Comparison of ENCODE assay signal across 14 cellular contexts in the genomic region with DNA sequence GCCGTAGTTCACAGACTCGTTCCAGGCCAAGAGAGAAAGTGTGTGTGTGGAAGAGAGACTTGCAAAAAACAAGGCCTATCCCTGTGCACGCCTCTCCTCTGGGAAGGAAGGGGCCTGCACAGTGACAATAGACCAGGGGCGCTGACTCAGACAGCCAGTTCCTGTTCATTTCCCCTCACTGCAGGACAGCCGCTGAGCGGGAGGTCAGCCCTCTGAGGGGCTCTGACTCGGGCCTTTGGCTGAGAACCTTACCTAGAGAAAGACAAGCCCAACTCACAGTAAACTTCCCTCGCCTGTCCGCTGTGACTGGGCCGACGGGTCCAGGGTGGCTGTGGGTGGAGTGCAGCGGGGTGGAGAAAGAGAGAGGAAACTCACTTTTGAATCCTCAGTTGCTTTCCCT. TPM values are rescaled to one million over a fixed set of nuclear protein-coding genes. Genes with fewer than 3 reads are reported as not detected.
DNase-seq lines count a peak whose midpoint lies in the region; ATAC-seq and TF ChIP-seq lines count a peak whose summit lies in the region.
"Had no signal": no experiment of that assay in that cellular context is flagged by ENCODE, and none has a peak within 500 bp of the region (broad histone marks: within the 10 kb centered on the region; RNA-seq: fewer than 3 reads in every experiment).

No MANE protein-coding gene starts in this region.

- H3K4me1 Mint-ChIP-seq in mesothelial cell of epicardium: peaks cover 47% of the 10 kb centered on the region
- peaks cover 11 to 13% of the 10 kb centered on the region in 2 donors for H3K4me1 Mint-ChIP-seq in immature natural killer cell

- H3K4me3 ChIP-seq in gastroesophageal sphincter (peak overlapping the region in 1 of 2 donors; percentile 32), upper lobe of right lung (peak overlapping the region; percentile 14)

- H3K9me3 Mint-ChIP-seq in mesothelial cell of epicardium (peaks cover 16% of the 10 kb centered on the region), immature natural killer cell (no peaks in the 10 kb centered on the region)
- H3K9me3 Mint-ChIP-seq: CD8-positive, alpha-beta T cell; natural killer cell treated with Interleukin-12 subunit alpha and Interleukin-12 subunit beta and Interleukin-15 and Interleukin-18, amount 100 ng/mL, for 72 hours had no signal

- no peak for TF ChIP-seq CTCF in gastroesophageal sphincter (IDR thresholded peaks at IDR 0.05)
- no peak for TF ChIP-seq CTCF in mesothelial cell of epicardium (IDR thresholded peaks at IDR 0.05; ENCODE audit: unreplicated experiment)
- no peak for TF ChIP-seq CTCF in upper lobe of right lung (IDR thresholded peaks at IDR 0.05)

- H3K27me3 Mint-ChIP-seq in mesothelial cell of epicardium (ENCODE audit: low read depth) (no peaks in the 10 kb centered on the region), immature natural killer cell (ENCODE audit: low read depth in 3 of 3) (peaks cover 6 to 14% (median 7%) of the 10 kb centered on the region in 3 donors)

- intact Hi-C loops in Right ventricle myocardium inferior (cut with DNase I): loop anchor here (2.0 kb wide), 1 partner anchor 41 kb away; no protein-coding TSS in a partner anchor
- intact Hi-C loops in cardiac septum (cut with DNase I): loop anchor here (2.0 kb wide), 1 partner anchor 41 kb away; no protein-coding TSS in a partner anchor
- intact Hi-C loops in upper lobe of right lung (cut with DNase I): no loop called here

- H3K9me3 ChIP-seq in gastroesophageal sphincter: no peaks in the 10 kb centered on the region
- no peaks in the 10 kb centered on the region for H3K9me3 ChIP-seq in upper lobe of right lung

- H3K36me3 Mint-ChIP-seq in mesothelial cell of epicardium (no peaks in the 10 kb centered on the region), immature natural killer cell (no peaks in the 10 kb centered on the region)
- H3K36me3 Mint-ChIP-seq: CD8-positive, alpha-beta T cell; natural killer cell treated with Interleukin-12 subunit alpha and Interleukin-12 subunit beta and Interleukin-15 and Interleukin-18, amount 100 ng/mL, for 72 hours had no signal

- H3K36me3 ChIP-seq in gastroesophageal sphincter (no peaks in the 10 kb centered on the region), upper lobe of right lung (no peaks in the 10 kb centered on the region)

- ATAC-seq in Right ventricle myocardium inferior (peak; percentile 74), gastroesophageal sphincter (peak; percentile 45), upper lobe of right lung (peak; percentile 63)
- ATAC-seq: CD8-positive, alpha-beta T cell; foreskin keratinocyte; natural killer cell treated with Interleukin-12 subunit alpha and Interleukin-12 subunit beta and Interleukin-15 and Interleukin-18, amount 100 ng/mL, for 72 hours had no signal

- peaks cover 0 to 39% (median 0%) of the 10 kb centered on the region in 3 donors for H3K4me1 ChIP-seq in gastroesophageal sphincter
- H3K4me1 ChIP-seq in upper lobe of right lung: no peaks in the 10 kb centered on the region
- H3K4me1 ChIP-seq: foreskin keratinocyte had no signal

- H3K27me3 ChIP-seq in gastroesophageal sphincter (no peaks in the 10 kb centered on the region), upper lobe of right lung (no peaks in the 10 kb centered on the region)
- H3K27me3 ChIP-seq: foreskin keratinocyte had no signal

- H3K4me3 Mint-ChIP-seq in mesothelial cell of epicardium (no peak overlapping the region), immature natural killer cell (no peak overlapping the region)
- H3K4me3 Mint-ChIP-seq: CD8-positive, alpha-beta T cell; natural killer cell treated with Interleukin-12 subunit alpha and Interleukin-12 subunit beta and Interleukin-15 and Interleukin-18, amount 100 ng/mL, for 72 hours had no signal

- H3K27ac Mint-ChIP-seq in mesothelial cell of epicardium (peak overlapping the region; percentile 84), immature natural killer cell (no peak overlapping the region)
- H3K27ac Mint-ChIP-seq: CD8-positive, alpha-beta T cell had no signal

- TF ChIP-seq POLR2A in gastroesophageal sphincter (IDR thresholded peaks at IDR 0.05): no peak

- H3K27ac ChIP-seq in gastroesophageal sphincter: peak overlapping the region in 3 of 4 donors; percentile 59 to 69 (median 64)
- peak overlapping the region; percentile 51 for H3K27ac ChIP-seq in upper lobe of right lung
- H3K27ac ChIP-seq: foreskin keratinocyte had no signal

- 61% methylated on average over 4 of the region's 12 CpGs; no CpG with 5 or more reads in 1 of the 2 donors for WGBS in gastroesophageal sphincter (ENCODE audit: low coverage in 1 of 2), 2 donors

- no peak for TF ChIP-seq EP300 in gastroesophageal sphincter (IDR thresholded peaks at IDR 0.05)

- DNase-seq in Right ventricle myocardium inferior (ENCODE audit: missing footprints) (no peak), cardiac septum (ENCODE audit: low spot score) (no peak), mesothelial cell of epicardium (ENCODE audit: low spot score in 2 of 2, unreplicated experiment in 2 of 2) (no peak), upper lobe of right lung (no peak), anterior cingulate cortex (lab: John Stamatoyannopoulos, UW) (no peak), NCI-H1930 (lab: John Stamatoyannopoulos, UW) (no peak), immature natural killer cell (no peak)
- DNase-seq: activated CD4-positive, CD25-positive, alpha-beta regulatory T cell treated with anti-CD3 and anti-CD28 coated beads, Interleukin-2, amount 50 U/mL, for 72 hours; CD8-positive, alpha-beta T cell; foreskin keratinocyte; NCI-H1436; NCI-H524 treated with DMSO at 0.1 percent for 48 hours had no signal

RNA-seq across cellular contexts. Expression of gene RTL5, which starts 52.1 kb away (rescaled TPM):
- total RNA-seq in Right ventricle myocardium inferior: 2.4 TPM
- 6.3 TPM for total RNA-seq in cardiac septum
- 10 to 100 TPM in 2 of 4 donors, 1 to 10 TPM in 2; 8.8 to 19.0 (median 9.9) TPM for total RNA-seq in gastroesophageal sphincter
- 36.1 to 37.5 TPM (median 36.4 TPM) in 3 replicates for total RNA-seq in mesothelial cell of epicardium
- 9.2 TPM for total RNA-seq in upper lobe of right lung
- under 1 TPM; 0.10 to 0.19 (median 0.16) TPM for polyA plus RNA-seq in immature natural killer cell
